11 cellular contexts compared by ENCODE assay signal in genomic region chr18:11309172-11309571, GRCh38.
DNase-seq lines count a peak whose midpoint lies in the region; ATAC-seq, FAIRE-seq and TF ChIP-seq lines count a peak whose summit lies in the region.
"Had no signal": no experiment of that assay in that cellular context is flagged by ENCODE, and none has a peak within 500 bp of the region (broad histone marks: within the 10 kb centered on the region; RNA-seq: fewer than 3 reads in every experiment).

No MANE protein-coding gene starts in this region.

- no peaks in the 10 kb centered on the region for H3K79me2 ChIP-seq in DOHH2 (ENCODE audit: control insufficient read depth, low read length)

- DNase-seq in HCEC 1CT (peak; percentile 11), RKO (ENCODE audit: low spot score) (peak; percentile 22), kidney (no peak), Right ventricle myocardium inferior (ENCODE audit: missing footprints) (no peak), AG20443 (ENCODE audit: low spot score) (no peak)
- DNase-seq in activated naive CD4-positive, alpha-beta T cell (lab: John Stamatoyannopoulos, UW), result no peak
- DNase-seq: heart right ventricle, NCI-H2029 treated with DMSO at 0.1 percent for 48 hours had no signal

- TF ChIP-seq CTCF in DOHH2 (IDR thresholded peaks at IDR 0.05; ENCODE audit: low read depth, low read length, poor library complexity, severe bottlenecking) (peak; percentile 9), kidney (IDR thresholded peaks at IDR 0.05; ENCODE audit: borderline replicate concordance, extremely low read depth, insufficient read depth) (peak; percentile 32)

- H3K4me3 ChIP-seq in DOHH2 (ENCODE audit: low read length) (no peak overlapping the region), kidney (ENCODE audit: low read length in 2 of 2) (no peak overlapping the region)
- H3K4me3 ChIP-seq: heart right ventricle had no signal

- no peak for FAIRE-seq in kidney (lab: Jason Lieb, UNC)
- FAIRE-seq: G401.6 had no signal

- H3K27ac ChIP-seq in DOHH2 (ENCODE audit: low read depth, low read length), result no peak overlapping the region
- no peak overlapping the region for H3K27ac ChIP-seq in kidney (ENCODE audit: low read depth in 2 of 2, low read length in 2 of 2)
- H3K27ac ChIP-seq: heart right ventricle had no signal

- no peaks in the 10 kb centered on the region for H3K36me3 ChIP-seq in DOHH2 (ENCODE audit: control insufficient read depth, low read length)
- H3K36me3 ChIP-seq in kidney (ENCODE audit: control insufficient read depth in 1 of 2, insufficient read depth in 2 of 2, low read length in 2 of 2), result no peaks in the 10 kb centered on the region
- H3K36me3 ChIP-seq: heart right ventricle had no signal

- intact Hi-C loops in kidney (cut with DNase I) (no loop called here), Right ventricle myocardium inferior (cut with DNase I) (no loop called here)

- H3K9me2 ChIP-seq in DOHH2 (replicated peaks; ENCODE audit: control insufficient read depth, low read length), result no peaks in the 10 kb centered on the region

- H3K9me3 ChIP-seq in DOHH2 (ENCODE audit: control insufficient read depth, insufficient read depth, low read length) (no peaks in the 10 kb centered on the region), kidney (ENCODE audit: control insufficient read depth in 1 of 2, low read length in 2 of 2) (no peaks in the 10 kb centered on the region)

- no peak overlapping the region for H3K4me2 ChIP-seq in DOHH2 (ENCODE audit: low read length)

- H3F3A ChIP-seq in DOHH2 (ENCODE audit: control insufficient read depth, insufficient read depth), result no peaks in the 10 kb centered on the region

- no peaks in the 10 kb centered on the region for H3K27me3 ChIP-seq in DOHH2 (ENCODE audit: control insufficient read depth, low read length)
- H3K27me3 ChIP-seq: heart right ventricle had no signal

- no peaks in the 10 kb centered on the region for H4K20me1 ChIP-seq in DOHH2 (ENCODE audit: control insufficient read depth, insufficient read depth, low read depth, low read length)

- no peak overlapping the region for H3K9ac ChIP-seq in kidney (ENCODE audit: low read length in 2 of 2)

- H3K4me1 ChIP-seq in DOHH2 (ENCODE audit: control insufficient read depth, low read length) (no peaks in the 10 kb centered on the region), kidney (ENCODE audit: control insufficient read depth in 1 of 2, insufficient read depth in 1 of 2, low read depth in 1 of 2, low read length in 2 of 2) (no peaks in the 10 kb centered on the region)

- ATAC-seq in HG02970 (IDR thresholded peaks at IDR 0.05; ENCODE audit: low FRiP score, unreplicated experiment) (no peak), Right ventricle myocardium inferior (no peak)
- ATAC-seq: heart right ventricle had no signal

Comparison
In these comparisons a context has a peak if more than half of its experiments do, and no peak if none do; other contexts are left out.
1. DNase-seq: peak in HCEC 1CT (single experiment) and RKO (single experiment); none in kidney (single experiment), Right ventricle myocardium inferior (single experiment), activated naive CD4-positive, alpha-beta T cell (0 of 4) and AG20443 (single experiment).